Comparison of ENCODE assay signal across 8 cellular contexts in genomic region chr1:8211620-8212442, GRCh38.
A peak's percentile ranks its signal among the peaks of the same experiment; 100 is the strongest.
DNase-seq lines count a peak whose midpoint lies in the region; ATAC-seq and TF ChIP-seq lines count a peak whose summit lies in the region.

No MANE protein-coding gene starts in this region.

- no peaks in the 10 kb centered on the region for H3K9me2 ChIP-seq in GM23248 (ENCODE audit: insufficient read depth)

- H3F3A ChIP-seq in GM23248 (ENCODE audit: insufficient read depth) = 0 out of 2 replicates have a peak, but pooled peaks cover 3% of the 10 kb centered on the region

- H3K27me3 ChIP-seq in GM23248 (replicated peaks; ENCODE audit: insufficient read depth) (no peaks in the 10 kb centered on the region), fibroblast of lung (ENCODE audit: control insufficient read depth, insufficient read depth, low read length) (no peaks in the 10 kb centered on the region), colonic mucosa (no peaks in the 10 kb centered on the region)

- peak overlapping the region; percentile 66 for H3K27ac ChIP-seq in GM23248
- H3K27ac ChIP-seq in fibroblast of lung (ENCODE audit: insufficient read depth, low read length) = peak overlapping the region; percentile 73
- H3K27ac ChIP-seq in colonic mucosa = no peak overlapping the region

- H4K20me1 ChIP-seq in GM23248 (ENCODE audit: insufficient read depth) = no peaks in the 10 kb centered on the region
- no peaks in the 10 kb centered on the region for H4K20me1 ChIP-seq in fibroblast of lung (ENCODE audit: control insufficient read depth, extremely low read depth, insufficient read depth, low read length)

- peak overlapping the region; percentile 28; the same call in 1 of the 2 replicates for H3K4me3 ChIP-seq in GM23248
- H3K4me3 ChIP-seq in fibroblast of lung (replicated peaks in 1 of 4; ENCODE audit: control extremely low read depth in 1 of 4, insufficient read depth in 1 of 4, low read depth in 3 of 4, low read length in 4 of 4) = no peak overlapping the region
- H3K4me3 ChIP-seq in colonic mucosa = no peak overlapping the region

- WGBS in GM23248 (ENCODE audit: low coverage in 1 of 2, low lambda C conversion rate in 2 of 2, missing lambda C conversion rate in 2 of 2), 2 experiments = 16% methylated on average over 32 of the region's 32 CpGs

- intact Hi-C loops in colonic mucosa (cut with DNase I) = no loop called here

- H2AFZ ChIP-seq in GM23248 (peak overlapping the region; percentile 17; the same call in 1 of the 2 replicates), fibroblast of lung (ENCODE audit: low read length) (no peak overlapping the region)

- no peaks in the 10 kb centered on the region for H3K9me3 ChIP-seq in GM23248 (ENCODE audit: low read depth)
- H3K9me3 ChIP-seq in fibroblast of lung (ENCODE audit: control insufficient read depth, insufficient read depth, low read depth, low read length) = no peaks in the 10 kb centered on the region
- no peaks in the 10 kb centered on the region for H3K9me3 ChIP-seq in colonic mucosa

- H3K9ac ChIP-seq in GM23248 = peak overlapping the region; percentile 46; the same call in 1 of the 2 replicates
- no peak overlapping the region for H3K9ac ChIP-seq in fibroblast of lung (ENCODE audit: insufficient read depth, low read length)
- H3K9ac ChIP-seq in colonic mucosa (ENCODE audit: low read depth in 2 of 2, low read length in 2 of 2) = no peak overlapping the region

- peak; percentile 98 for DNase-seq in GM23248
- peak; percentile 99 for DNase-seq in RPMI7951 (ENCODE audit: low read depth)
- peak; percentile 98 to 100 for DNase-seq in fibroblast of lung (ENCODE audit: low read depth in 2 of 2)
- DNase-seq in renal cortical epithelial cell (ENCODE audit: low read depth) = peak; percentile 98
- DNase-seq in colonic mucosa = no peak
- DNase-seq in effector CD8-positive, alpha-beta T cell (lab: John Stamatoyannopoulos, UW) = no peak
- DNase-seq in COR-L47 (lab: John Stamatoyannopoulos, UW) = no peak

- H3K36me3 ChIP-seq in GM23248 (ENCODE audit: low read depth) (no peaks in the 10 kb centered on the region), fibroblast of lung (ENCODE audit: control insufficient read depth, insufficient read depth, low read length) (no peaks in the 10 kb centered on the region), colonic mucosa (no peaks in the 10 kb centered on the region)

- TF ChIP-seq CTCF in fibroblast of lung (conservative IDR thresholded peaks at IDR 0.05 in 1 of 2, IDR thresholded peaks at IDR 0.05 in 1 of 2; ENCODE audit: low read depth in 1 of 2, low read length in 2 of 2) (no peak), colonic mucosa (IDR thresholded peaks at IDR 0.05) (no peak)

- in situ Hi-C loops in GM23248 (cut with MboI) = no loop called here

- H3K4me1 ChIP-seq in GM23248 (ENCODE audit: insufficient read depth) = peaks cover 14% of the 10 kb centered on the region
- H3K4me1 ChIP-seq in fibroblast of lung (ENCODE audit: control insufficient read depth, extremely low read depth, insufficient read depth, low read length) = peaks cover 22% of the 10 kb centered on the region
- no peaks in the 10 kb centered on the region for H3K4me1 ChIP-seq in colonic mucosa

- no peak for ATAC-seq in HG03460 (IDR thresholded peaks at IDR 0.05; ENCODE audit: unreplicated experiment)

- peak overlapping the region; percentile 71 for H3K4me2 ChIP-seq in GM23248 (ENCODE audit: unreplicated experiment)
- peak overlapping the region; percentile 58 for H3K4me2 ChIP-seq in fibroblast of lung (ENCODE audit: extremely low read depth, insufficient read depth, low read length)

- H3K79me2 ChIP-seq in GM23248 (ENCODE audit: insufficient read depth) (no peaks in the 10 kb centered on the region), fibroblast of lung (ENCODE audit: control insufficient read depth, insufficient read depth, low read length) (no peaks in the 10 kb centered on the region)

Comparison
In these comparisons a context has a peak if more than half of its experiments do, and no peak if none do; other contexts are left out.
1. DNase-seq: peak in GM23248 (single experiment), RPMI7951 (single experiment), fibroblast of lung (2 of 2) and renal cortical epithelial cell (single experiment); none in colonic mucosa (single experiment), effector CD8-positive, alpha-beta T cell (single experiment) and COR-L47 (single experiment).